ENCODE assay signal across 1 cellular context in genomic region chr5:124747770-124748686, GRCh38.
TF ChIP-seq lines count a peak whose summit lies in the region.

No MANE protein-coding gene starts in this region.

TF ChIP-seq in HEK293, 187 proteins besides CTCF, POLR2A, EP300 and RAD21 (continued from another document):
- TF ChIP-seq ZNF513 (tag by site-specific recombination; IDR thresholded peaks at IDR 0.05) (no peak), ZNF843 (tag by site-specific recombination; IDR thresholded peaks at IDR 0.05) (no peak), ZNF202 (tag by site-specific recombination; IDR thresholded peaks at IDR 0.05; ENCODE audit: borderline replicate concordance) (no peak), ZNF354C (tag by site-specific recombination; IDR thresholded peaks at IDR 0.05; ENCODE audit: borderline replicate concordance, low read depth) (no peak), ZNF274 (IDR thresholded peaks at IDR 0.05; ENCODE audit: low read length) (no peak), ZNF274 (tag by site-specific recombination; IDR thresholded peaks at IDR 0.05; ENCODE audit: borderline replicate concordance) (no peak)
